ENCODE assay signal across 8 cellular contexts in the genomic region with DNA sequence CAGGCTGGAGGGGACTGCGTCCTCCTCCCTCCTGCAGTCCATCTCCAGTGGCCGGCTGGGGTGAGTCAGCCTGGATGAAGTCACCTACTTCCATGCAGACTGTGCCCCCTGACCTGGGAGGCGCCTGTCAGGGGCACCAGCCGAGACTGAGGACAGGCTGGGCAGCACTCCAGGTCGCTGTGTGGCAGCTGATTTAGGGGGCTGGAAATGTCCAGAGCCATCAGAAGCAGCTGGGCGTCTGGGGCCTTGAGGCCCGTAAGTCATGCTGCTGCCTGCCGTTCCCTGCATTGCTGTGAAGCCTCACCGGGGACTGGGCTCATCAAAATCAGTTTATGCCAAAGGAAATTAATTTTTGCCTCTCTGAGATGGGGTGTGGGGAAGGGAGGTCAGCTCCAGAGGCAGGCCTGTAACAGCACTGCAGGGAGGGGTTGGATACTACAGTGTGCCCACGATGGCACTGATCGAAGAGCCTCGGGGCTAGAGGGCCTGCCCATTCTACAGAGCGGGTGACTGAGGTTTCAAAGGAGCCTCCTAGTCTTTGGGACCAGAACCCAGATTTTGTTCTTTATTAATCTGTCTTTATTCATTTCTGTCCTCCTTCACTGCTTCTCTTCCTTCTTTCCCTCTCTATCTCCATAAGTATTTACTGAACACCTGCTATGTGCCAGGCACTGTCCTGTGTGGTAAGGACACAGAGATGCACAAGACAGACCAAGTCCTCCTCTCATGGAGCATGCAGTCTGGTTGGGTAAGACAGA.
A peak's percentile ranks its signal among the peaks of the same experiment; 100 is the strongest.
DNase-seq lines count a peak whose midpoint lies in the region; ATAC-seq and TF ChIP-seq lines count a peak whose summit lies in the region.
"Had no signal": no experiment of that assay in that cellular context is flagged by ENCODE, and none has a peak within 500 bp of the region (broad histone marks: within the 10 kb centered on the region; RNA-seq: fewer than 3 reads in every experiment).

No MANE protein-coding gene starts in this region.

- DNase-seq in MG63 (peak; percentile 98), dorsolateral prefrontal cortex (peak in 8 of 10 donors; percentile 43 to 87 (median 62)), lung (ENCODE audit: low spot score) (no peak), upper lobe of right lung (peak; percentile 75), inferior parietal cortex (ENCODE audit: extremely low spot score) (no peak)
- DNase-seq: NCI-H1930 had no signal

- ATAC-seq in lung (ENCODE audit: insufficient read depth, low FRiP score) (peak; percentile 49), upper lobe of right lung (peak; percentile 73), GM18873 (IDR thresholded peaks at IDR 0.05; ENCODE audit: low FRiP score, unreplicated experiment) (no peak)
- no peak for ATAC-seq in stimulated activated memory B cell treated with anti-CD40 and anti-IgM and Interleukin-4, amounts not matched to agents 10 μg/mL and 1 μg/mL and 100 μg/mL, for 72 hours

- no peak overlapping the region for H3K27ac Mint-ChIP-seq in stimulated activated memory B cell treated with anti-CD40 and anti-IgM and Interleukin-4, amounts not matched to agents 10 μg/mL and 1 μg/mL and 100 μg/mL, for 72 hours

- no peak overlapping the region for H3K4me3 Mint-ChIP-seq in stimulated activated memory B cell treated with anti-CD40 and anti-IgM and Interleukin-4, amounts not matched to agents 10 μg/mL and 1 μg/mL and 100 μg/mL, for 72 hours

- H3K27me3 ChIP-seq in MG63, result no peaks in the 10 kb centered on the region
- no peaks in the 10 kb centered on the region for H3K27me3 ChIP-seq in dorsolateral prefrontal cortex
- no peaks in the 10 kb centered on the region for H3K27me3 ChIP-seq in lung (ENCODE audit: control insufficient read depth, insufficient read depth)
- H3K27me3 ChIP-seq in upper lobe of right lung, result no peaks in the 10 kb centered on the region

- H3K4me1 Mint-ChIP-seq in stimulated activated memory B cell treated with anti-CD40 and anti-IgM and Interleukin-4, amounts not matched to agents 10 μg/mL and 1 μg/mL and 100 μg/mL, for 72 hours, result peaks cover 12% of the 10 kb centered on the region

- no peaks in the 10 kb centered on the region for H3K36me3 Mint-ChIP-seq in stimulated activated memory B cell treated with anti-CD40 and anti-IgM and Interleukin-4, amounts not matched to agents 10 μg/mL and 1 μg/mL and 100 μg/mL, for 72 hours

- no peak overlapping the region for H3K4me3 ChIP-seq in MG63
- H3K4me3 ChIP-seq in dorsolateral prefrontal cortex, result no peak overlapping the region
- H3K4me3 ChIP-seq in lung, result no peak overlapping the region
- H3K4me3 ChIP-seq in upper lobe of right lung, result no peak overlapping the region

- WGBS in lung, 2 donors, result 78 to 89% methylated on average over 13 of the region's 13 CpGs

- H3K36me3 ChIP-seq in MG63 (no peaks in the 10 kb centered on the region), lung (ENCODE audit: control insufficient read depth in 2 of 2, insufficient read depth in 2 of 2, low read length in 2 of 2) (no peaks in the 10 kb centered on the region), upper lobe of right lung (no peaks in the 10 kb centered on the region)

- intact Hi-C loops in dorsolateral prefrontal cortex (cut with DNase I) (no loop called here), upper lobe of right lung (cut with DNase I) (no loop called here)

- TF ChIP-seq CTCF in dorsolateral prefrontal cortex (IDR thresholded peaks at IDR 0.05 in 54 of 56, conservative IDR thresholded peaks at IDR 0.05 in 2 of 56; ENCODE audit: low read depth in 1 of 56, partially characterized antibody in 56 of 56), result peak in 1 of 56 donors; percentile 10
- TF ChIP-seq CTCF in lung (IDR thresholded peaks at IDR 0.05; ENCODE audit: control extremely low read depth, extremely low read depth), result no peak
- TF ChIP-seq CTCF in upper lobe of right lung (IDR thresholded peaks at IDR 0.05), result no peak

- peaks cover 2% of the 10 kb centered on the region for H3K9me3 ChIP-seq in MG63
- H3K9me3 ChIP-seq in lung (ENCODE audit: control insufficient read depth in 2 of 2, insufficient read depth in 1 of 2, low read length in 1 of 2), result peaks cover 0 to under 1% of the 10 kb centered on the region in 2 donors
- no peaks in the 10 kb centered on the region for H3K9me3 ChIP-seq in upper lobe of right lung

- no peaks in the 10 kb centered on the region for H3K27me3 Mint-ChIP-seq in stimulated activated memory B cell treated with anti-CD40 and anti-IgM and Interleukin-4, amounts not matched to agents 10 μg/mL and 1 μg/mL and 100 μg/mL, for 72 hours

- H3K4me1 ChIP-seq in lung (ENCODE audit: control insufficient read depth in 2 of 2, insufficient read depth in 2 of 2, low read length in 2 of 2) (no peaks in the 10 kb centered on the region), upper lobe of right lung (no peaks in the 10 kb centered on the region)

- no peaks in the 10 kb centered on the region for H3K9me3 Mint-ChIP-seq in stimulated activated memory B cell treated with anti-CD40 and anti-IgM and Interleukin-4, amounts not matched to agents 10 μg/mL and 1 μg/mL and 100 μg/mL, for 72 hours

- H3K27ac ChIP-seq in dorsolateral prefrontal cortex (peak overlapping the region in 56 of 59 donors; percentile 9 to 89 (median 76)), lung (ENCODE audit: low read depth in 1 of 2, low read length in 1 of 2) (no peak overlapping the region), upper lobe of right lung (no peak overlapping the region)

Comparison
In these comparisons a context has a peak if more than half of its experiments do, and no peak if none do; other contexts are left out.
1. DNase-seq: peak in MG63 (single experiment), dorsolateral prefrontal cortex (8 of 10) and upper lobe of right lung (single experiment); none in lung (single experiment) and inferior parietal cortex (single experiment).
2. H3K27ac ChIP-seq: peak in dorsolateral prefrontal cortex (56 of 59); none in lung (0 of 2) and upper lobe of right lung (single experiment).
3. ATAC-seq: peak in lung (single experiment) and upper lobe of right lung (single experiment); none in stimulated activated memory B cell treated with anti-CD40 and anti-IgM and Interleukin-4, amounts not matched to agents 10 μg/mL and 1 μg/mL and 100 μg/mL, for 72 hours (single experiment) and GM18873 (single experiment).